In the genomic region with DNA sequence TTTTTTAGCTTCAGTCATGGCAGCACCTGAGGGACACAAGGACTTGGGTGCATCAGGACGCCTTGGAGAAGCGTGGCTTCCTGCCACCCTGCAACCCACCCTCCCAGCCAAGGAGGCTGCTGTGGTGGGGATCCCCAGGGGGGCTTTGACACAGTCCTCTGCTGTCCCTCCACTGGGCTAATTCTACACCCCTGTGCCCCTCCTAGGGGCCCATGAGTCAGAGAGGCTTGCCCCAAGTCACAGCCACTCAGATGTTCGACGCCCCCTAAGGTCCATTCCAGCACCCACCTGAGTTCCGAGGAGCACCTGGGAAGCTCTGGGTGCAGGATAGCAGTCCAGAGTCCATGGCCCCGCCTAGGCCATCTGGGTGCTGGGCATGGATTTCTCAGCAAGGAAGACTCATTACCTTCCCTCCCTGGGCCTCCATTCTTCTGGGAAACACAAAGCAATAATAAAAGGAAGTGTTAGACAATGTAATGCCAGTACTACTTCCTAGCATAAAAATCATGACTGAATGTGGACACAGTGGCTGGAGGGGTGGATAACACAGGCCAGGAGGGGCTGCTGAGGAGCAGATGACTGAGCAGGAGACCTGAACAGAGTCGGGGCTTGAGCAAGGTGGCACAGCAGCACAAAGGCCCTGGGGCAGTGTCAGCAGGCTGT, we compare ENCODE assay signal across 27 cellular contexts. TPM values are rescaled to one million over a fixed set of nuclear protein-coding genes. Genes with fewer than 3 reads are reported as not detected.
"Had no signal": no experiment of that assay in that cellular context is flagged by ENCODE, and none has a peak within 500 bp of the region (broad histone marks: within the 10 kb centered on the region; RNA-seq: fewer than 3 reads in every experiment).

No MANE protein-coding gene starts in this region.

- DNase-seq: activated CD4-positive, alpha-beta memory T cell treated with anti-CD3 and anti-CD28 coated beads, Interleukin-2, amount 10 ng/mL, durations not matched to agents 7 days and 5 days; activated CD4-positive, alpha-beta T cell treated with anti-CD3 and anti-CD28 coated beads, Interleukin-2, amount 10 ng/mL, durations not matched to agents 7 days and 5 days; activated CD4-positive, CD25-positive, alpha-beta regulatory T cell treated with anti-CD3 and anti-CD28 coated beads, Interleukin-2, amount 50 U/mL, for 72 hours; activated gamma-delta T cell treated with Interleukin-2 at 50 U/mL for 16 hours; activated naive CD4-positive, alpha-beta T cell treated with anti-CD3 and anti-CD28 coated beads, Interleukin-2, amount 50 U/mL, for 16 hours; activated T-cell treated with anti-CD3 and anti-CD28 coated beads, Interleukin-2, amount 50 U/mL, for 4 hours; amygdala; caudate nucleus; erythroblast; hippocampal formation; kidney; midbrain; naive thymus-derived CD8-positive, alpha-beta T cell; occipital lobe; right cardiac atrium; stimulated activated CD4-positive, alpha-beta T cell treated with anti-CD3 and anti-CD28 coated beads, Interleukin-2, amount 100 ng/mL, for 48 hours; stimulated activated naive CD4-positive, alpha-beta T cell treated with Interleukin-2 at 50 U/mL for 16 hours; T-helper 17 cell had no signal

- H3K4me3 Mint-ChIP-seq: activated CD4-positive, alpha-beta memory T cell treated with anti-CD3 and anti-CD28 coated beads, Interleukin-2, amount 10 ng/mL, durations not matched to agents 7 days and 5 days; activated CD4-positive, alpha-beta T cell treated with anti-CD3 and anti-CD28 coated beads, Interleukin-2, amount 10 ng/mL, durations not matched to agents 7 days and 5 days; activated T-cell treated with anti-CD3 and anti-CD28 coated beads, Interleukin-2, amount 50 U/mL, for 4 hours; activated T-helper 17 cell treated with anti-CD3 and anti-CD28 coated beads, Interleukin-2, amount 50 U/mL, for 72 hours; naive thymus-derived CD8-positive, alpha-beta T cell; neural crest cell; T-helper 17 cell had no signal

- H3K27ac Mint-ChIP-seq: activated CD4-positive, alpha-beta memory T cell treated with anti-CD3 and anti-CD28 coated beads, Interleukin-2, amount 10 ng/mL, durations not matched to agents 7 days and 5 days; activated CD4-positive, alpha-beta T cell treated with anti-CD3 and anti-CD28 coated beads, Interleukin-2, amount 10 ng/mL, durations not matched to agents 7 days and 5 days; activated T-helper 17 cell treated with anti-CD3 and anti-CD28 coated beads, Interleukin-2, amount 50 U/mL, for 72 hours; naive thymus-derived CD8-positive, alpha-beta T cell; T-helper 17 cell had no signal

- H3K9me3 Mint-ChIP-seq: activated CD4-positive, alpha-beta memory T cell treated with anti-CD3 and anti-CD28 coated beads, Interleukin-2, amount 10 ng/mL, durations not matched to agents 7 days and 5 days; activated CD4-positive, alpha-beta T cell treated with anti-CD3 and anti-CD28 coated beads, Interleukin-2, amount 10 ng/mL, durations not matched to agents 7 days and 5 days; activated T-cell treated with anti-CD3 and anti-CD28 coated beads, Interleukin-2, amount 50 U/mL, for 4 hours; activated T-helper 17 cell treated with anti-CD3 and anti-CD28 coated beads, Interleukin-2, amount 50 U/mL, for 72 hours; naive thymus-derived CD8-positive, alpha-beta T cell; neural crest cell had no signal

- H3K27ac ChIP-seq: tibial nerve had no signal

- H3K4me1 Mint-ChIP-seq: activated T-helper 17 cell treated with anti-CD3 and anti-CD28 coated beads, Interleukin-2, amount 50 U/mL, for 72 hours; neural crest cell had no signal

- ATAC-seq: activated T-cell treated with anti-CD3 and anti-CD28 coated beads, Interleukin-2, amount 50 U/mL, for 4 hours; activated T-helper 17 cell treated with anti-CD3 and anti-CD28 coated beads, Interleukin-2, amount 50 U/mL, for 72 hours; right cardiac atrium; T-helper 17 cell had no signal

- FAIRE-seq: endometrium, kidney had no signal

- H3K9me3 ChIP-seq: tibial nerve had no signal

- H3K36me3 Mint-ChIP-seq: naive thymus-derived CD8-positive, alpha-beta T cell had no signal

- H3K36me3 ChIP-seq: tibial nerve had no signal

- H3K4me3 ChIP-seq: tibial nerve had no signal

- H3K4me1 ChIP-seq: tibial nerve had no signal

RNA-seq across cellular contexts. Expression of a gene that starts 3.7 kb away (rescaled TPM):
- total RNA-seq: activated CD4-positive, alpha-beta memory T cell treated with anti-CD3 and anti-CD28 coated beads, Interleukin-2, amount 10 ng/mL, durations not matched to agents 7 days and 5 days; activated CD4-positive, alpha-beta T cell treated with anti-CD3 and anti-CD28 coated beads, Interleukin-2, amount 10 ng/mL, durations not matched to agents 7 days and 5 days; activated T-cell treated with anti-CD3 and anti-CD28 coated beads, Interleukin-2, amount 50 U/mL, for 4 hours; activated T-helper 17 cell treated with anti-CD3 and anti-CD28 coated beads, Interleukin-2, amount 50 U/mL, for 72 hours; chondrocyte; fibroblast of lung; fibroblast of villous mesenchyme; kidney; lower leg skin; naive thymus-derived CD8-positive, alpha-beta T cell; neural crest cell; occipital lobe; right cardiac atrium; T-helper 17 cell; temporal lobe; tibial nerve had no signal

RNA-seq across cellular contexts. Expression of a gene that starts 31.8 kb away (rescaled TPM):
- total RNA-seq: activated CD4-positive, alpha-beta memory T cell treated with anti-CD3 and anti-CD28 coated beads, Interleukin-2, amount 10 ng/mL, durations not matched to agents 7 days and 5 days; activated CD4-positive, alpha-beta T cell treated with anti-CD3 and anti-CD28 coated beads, Interleukin-2, amount 10 ng/mL, durations not matched to agents 7 days and 5 days; activated T-cell treated with anti-CD3 and anti-CD28 coated beads, Interleukin-2, amount 50 U/mL, for 4 hours; chondrocyte; fibroblast of lung; fibroblast of villous mesenchyme; kidney; lower leg skin; naive thymus-derived CD8-positive, alpha-beta T cell; neural crest cell; occipital lobe; right cardiac atrium; temporal lobe; tibial nerve had no signal

RNA-seq across cellular contexts. Expression of a gene that starts 45.6 kb away (rescaled TPM):
- total RNA-seq: activated CD4-positive, alpha-beta memory T cell treated with anti-CD3 and anti-CD28 coated beads, Interleukin-2, amount 10 ng/mL, durations not matched to agents 7 days and 5 days; activated CD4-positive, alpha-beta T cell treated with anti-CD3 and anti-CD28 coated beads, Interleukin-2, amount 10 ng/mL, durations not matched to agents 7 days and 5 days; activated T-cell treated with anti-CD3 and anti-CD28 coated beads, Interleukin-2, amount 50 U/mL, for 4 hours; activated T-helper 17 cell treated with anti-CD3 and anti-CD28 coated beads, Interleukin-2, amount 50 U/mL, for 72 hours; chondrocyte; fibroblast of lung; fibroblast of villous mesenchyme; lower leg skin; naive thymus-derived CD8-positive, alpha-beta T cell; neural crest cell; occipital lobe; right cardiac atrium; T-helper 17 cell; temporal lobe; tibial nerve had no signal
